Comparison of ENCODE assay signal across 16 cellular contexts in the genomic region with DNA sequence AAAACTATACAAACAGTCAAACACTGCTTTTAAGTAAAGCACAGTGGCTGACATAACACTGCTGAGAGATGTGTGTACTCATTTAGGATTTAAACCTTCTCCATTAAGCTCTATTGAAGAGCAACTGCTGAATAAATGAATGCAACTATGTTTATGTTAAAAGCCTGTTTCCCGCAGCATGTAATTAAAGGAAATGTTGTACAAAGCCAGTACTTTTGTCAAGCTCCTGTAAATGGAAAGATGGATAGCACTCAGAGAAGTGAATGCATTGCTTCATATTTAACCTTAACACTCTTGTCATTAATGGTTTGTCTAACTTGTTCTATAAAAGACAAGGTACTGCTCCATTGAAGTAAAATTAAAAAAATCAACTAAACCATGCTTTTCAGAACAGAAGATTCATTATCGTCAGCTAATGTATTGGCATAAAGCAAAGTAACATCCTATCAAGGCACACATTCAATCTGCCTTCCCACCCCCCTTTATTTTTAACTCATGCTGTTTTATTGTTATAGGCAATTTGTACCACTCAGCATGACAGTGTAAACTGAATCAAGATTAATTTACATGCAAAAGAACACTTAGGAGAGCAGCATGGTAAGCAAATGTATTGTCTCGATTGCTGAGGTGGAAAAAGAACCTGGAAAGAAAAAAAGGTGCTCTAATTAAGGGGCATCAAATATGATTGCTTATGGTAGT.
DNase-seq lines count a peak whose midpoint lies in the region; TF ChIP-seq lines count a peak whose summit lies in the region.
"Had no signal": no experiment of that assay in that cellular context is flagged by ENCODE, and none has a peak within 500 bp of the region (broad histone marks: within the 10 kb centered on the region; RNA-seq: fewer than 3 reads in every experiment).

No MANE protein-coding gene starts in this region.

- H3K4me2 ChIP-seq in mesendoderm (ENCODE audit: low read length) (no peak overlapping the region), smooth muscle cell (no peak overlapping the region)

- TF ChIP-seq POLR2A in esophagus squamous epithelium (IDR thresholded peaks at IDR 0.05) (no peak), tibial nerve (IDR thresholded peaks at IDR 0.05) (no peak)

- H3K36me3 ChIP-seq in NT2/D1 (ENCODE audit: insufficient read depth, insufficient read length, low read length) (no peaks in the 10 kb centered on the region), mesendoderm (ENCODE audit: control insufficient read depth, insufficient read depth, low read length) (no peaks in the 10 kb centered on the region), esophagus squamous epithelium (peaks cover 0 to 15% (median 0%) of the 10 kb centered on the region in 3 donors), tibial nerve (peaks cover 0 to 14% (median 0%) of the 10 kb centered on the region in 3 donors), smooth muscle cell (ENCODE audit: low read depth) (no peaks in the 10 kb centered on the region)

- H2AK5ac ChIP-seq in mesendoderm (ENCODE audit: low read length): no peak overlapping the region

- H3K79me1 ChIP-seq in mesendoderm (ENCODE audit: low read length): no peaks in the 10 kb centered on the region

- no peak overlapping the region for H3K9ac ChIP-seq in NT2/D1 (ENCODE audit: insufficient read length, low read depth)
- no peak overlapping the region for H3K9ac ChIP-seq in mesendoderm (ENCODE audit: low read length)
- no peak overlapping the region for H3K9ac ChIP-seq in smooth muscle cell (ENCODE audit: low read depth)

- H3K79me2 ChIP-seq in mesendoderm (ENCODE audit: control insufficient read depth, insufficient read depth, low read length) (no peaks in the 10 kb centered on the region), smooth muscle cell (ENCODE audit: low read depth) (no peaks in the 10 kb centered on the region)

- no CpG with 5 or more reads among the region's 3 CpGs for WGBS in mesendoderm (ENCODE audit: extremely low coverage, insufficient coverage, low lambda C conversion rate)
- 76 to 92% methylated on average over 3 of the region's 3 CpGs for WGBS in esophagus squamous epithelium, 2 donors
- 82 to 83% methylated on average over 3 of the region's 3 CpGs for WGBS in tibial nerve, 2 donors
- WGBS in smooth muscle cell (ENCODE audit: low lambda C conversion rate): 56% methylated on average over 3 of the region's 3 CpGs

- POLR2A ChIA-PET in HEK293T (lab: Yijun Ruan, JAX): interaction anchor here (0.8 kb wide), 1 partner anchor 386 kb away, joined by 6 read pairs; no protein-coding TSS in a partner anchor

- H4K20me1 ChIP-seq in smooth muscle cell (ENCODE audit: low read depth): no peaks in the 10 kb centered on the region

- CTCF ChIA-PET in HEK293T (lab: Yijun Ruan, JAX): no interaction called here

- no peaks in the 10 kb centered on the region for H3F3A ChIP-seq in smooth muscle cell (ENCODE audit: low read depth)

- H3K4ac ChIP-seq in mesendoderm (ENCODE audit: low read depth, low read length): no peak overlapping the region

- no peak overlapping the region for H4K5ac ChIP-seq in mesendoderm (ENCODE audit: low read length)

- H3K23ac ChIP-seq in mesendoderm (ENCODE audit: low read length): no peak overlapping the region

- DNase-seq in HEK293T (ENCODE audit: extremely low spot score): no peak
- DNase-seq in NCI-H187 treated with DMSO at 0.1 percent for 48 hours (lab: John Stamatoyannopoulos, UW): peak; percentile 97
- DNase-seq in NT2/D1 (ENCODE audit: low read depth, low spot score): peak; percentile 63
- peak; percentile 69 for DNase-seq in mesendoderm
- DNase-seq in esophagus squamous epithelium (lab: John Stamatoyannopoulos, UW): no peak
- DNase-seq in tibial nerve (ENCODE audit: low spot score in 2 of 2): no peak
- DNase-seq in smooth muscle cell (lab: John Stamatoyannopoulos, UW; ENCODE audit: unreplicated experiment): no peak
- DNase-seq: activated CD4-positive, alpha-beta memory T cell treated with anti-CD3 and anti-CD28 coated beads for 36 hours; activated naive CD4-positive, alpha-beta T cell treated with anti-CD3 and anti-CD28 coated beads, Interleukin-2, amount 10 ng/mL, durations not matched to agents 7 days and 5 days; Calu3; heart left ventricle; nephron progenitor cell; psoas muscle; Right ventricle myocardium superior; stimulated activated CD4-positive, alpha-beta T cell treated with anti-CD3 and anti-CD28 coated beads, Interleukin-12 subunit alpha, Interleukin-12 subunit beta, amount 100 ng/mL, for 4 hours; T-cell had no signal

- H3K9me3 ChIP-seq in NT2/D1 (ENCODE audit: insufficient read depth, low read length) (no peaks in the 10 kb centered on the region), esophagus squamous epithelium (no peaks in the 10 kb centered on the region), tibial nerve (no peaks in the 10 kb centered on the region), smooth muscle cell (replicated peaks; ENCODE audit: low read depth) (no peaks in the 10 kb centered on the region)
- H3K9me3 ChIP-seq: heart left ventricle, psoas muscle had no signal

- no peak overlapping the region for H2AFZ ChIP-seq in smooth muscle cell (ENCODE audit: low read depth)

- no peak overlapping the region for H4K8ac ChIP-seq in mesendoderm (ENCODE audit: low read depth, low read length)

- intact Hi-C loops in esophagus squamous epithelium (cut with DNase I): no loop called here

- H3K4me1 ChIP-seq in NT2/D1 (ENCODE audit: insufficient read depth, insufficient read length) (no peaks in the 10 kb centered on the region), mesendoderm (ENCODE audit: control insufficient read depth, low read depth, low read length) (no peaks in the 10 kb centered on the region), esophagus squamous epithelium (no peaks in the 10 kb centered on the region), tibial nerve (no peaks in the 10 kb centered on the region), smooth muscle cell (ENCODE audit: low read depth) (peaks cover 35% of the 10 kb centered on the region)
- H3K4me1 ChIP-seq: heart left ventricle, psoas muscle had no signal

- H3K27me3 ChIP-seq in NT2/D1 (ENCODE audit: insufficient read depth, insufficient read length) (peaks cover 98% of the 10 kb centered on the region), mesendoderm (ENCODE audit: insufficient read depth, low read length, poor library complexity) (no peaks in the 10 kb centered on the region), esophagus squamous epithelium (no peaks in the 10 kb centered on the region), tibial nerve (no peaks in the 10 kb centered on the region), smooth muscle cell (ENCODE audit: low read depth) (no peaks in the 10 kb centered on the region)
- H3K27me3 ChIP-seq: heart left ventricle had no signal

- H3K4me3 ChIP-seq in NT2/D1 (ENCODE audit: insufficient read length, low read depth) (no peak overlapping the region), mesendoderm (ENCODE audit: low read length) (no peak overlapping the region), esophagus squamous epithelium (no peak overlapping the region), tibial nerve (no peak overlapping the region), smooth muscle cell (no peak overlapping the region)
- H3K4me3 ChIP-seq: heart left ventricle, psoas muscle had no signal

- no peak overlapping the region for H2BK15ac ChIP-seq in mesendoderm (replicated peaks; ENCODE audit: low read depth)

- H3K18ac ChIP-seq in mesendoderm (ENCODE audit: low read length): no peak overlapping the region

- no peak overlapping the region for H2BK5ac ChIP-seq in mesendoderm (ENCODE audit: low read length)

- H2BK120ac ChIP-seq in mesendoderm (ENCODE audit: low read depth, low read length): no peak overlapping the region

- no peak overlapping the region for H3K56ac ChIP-seq in mesendoderm (ENCODE audit: low read length)

- H3K27ac ChIP-seq in mesendoderm (ENCODE audit: low read depth, low read length) (no peak overlapping the region), esophagus squamous epithelium (no peak overlapping the region), tibial nerve (no peak overlapping the region), smooth muscle cell (ENCODE audit: low read depth) (no peak overlapping the region)
- H3K27ac ChIP-seq: heart left ventricle, psoas muscle had no signal

- TF ChIP-seq CTCF in esophagus squamous epithelium (IDR thresholded peaks at IDR 0.05) (no peak), tibial nerve (IDR thresholded peaks at IDR 0.05) (no peak), smooth muscle cell (IDR thresholded peaks at IDR 0.05; ENCODE audit: borderline replicate concordance, insufficient read depth, poor library complexity, severe bottlenecking) (no peak)

- TF ChIP-seq EP300 in tibial nerve (IDR thresholded peaks at IDR 0.05): no peak

TF ChIP-seq in HEK293T, 16 proteins besides CTCF, POLR2A, EP300 and RAD21:
- peak; percentile 46; the same call in 1 of the 2 replicates for TF ChIP-seq FOXK2 (IDR thresholded peaks at IDR 0.05)
- TF ChIP-seq ZNF384 (IDR thresholded peaks at IDR 0.05): peak; percentile 35; the same call in 1 of the 2 replicates
- no peak for TF ChIP-seq NFRKB (IDR thresholded peaks at IDR 0.05)
- no peak for TF ChIP-seq LEF1 (IDR thresholded peaks at IDR 0.05; ENCODE audit: borderline replicate concordance)
- TF ChIP-seq BHLHE40 (IDR thresholded peaks at IDR 0.05; ENCODE audit: borderline replicate concordance): no peak
- TF ChIP-seq, protein P1, sequence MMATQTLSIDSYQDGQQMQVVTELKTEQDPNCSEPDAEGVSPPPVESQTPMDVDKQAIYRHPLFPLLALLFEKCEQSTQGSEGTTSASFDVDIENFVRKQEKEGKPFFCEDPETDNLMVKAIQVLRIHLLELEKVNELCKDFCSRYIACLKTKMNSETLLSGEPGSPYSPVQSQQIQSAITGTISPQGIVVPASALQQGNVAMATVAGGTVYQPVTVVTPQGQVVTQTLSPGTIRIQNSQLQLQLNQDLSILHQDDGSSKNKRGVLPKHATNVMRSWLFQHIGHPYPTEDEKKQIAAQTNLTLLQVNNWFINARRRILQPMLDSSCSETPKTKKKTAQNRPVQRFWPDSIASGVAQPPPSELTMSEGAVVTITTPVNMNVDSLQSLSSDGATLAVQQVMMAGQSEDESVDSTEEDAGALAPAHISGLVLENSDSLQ (IDR thresholded peaks at IDR 0.05): peak; percentile 92
- TF ChIP-seq ARNT (IDR thresholded peaks at IDR 0.05): peak; percentile 76
- TF ChIP-seq CTBP1 (IDR thresholded peaks at IDR 0.05; ENCODE audit: borderline replicate concordance): peak; percentile 96
- peak; percentile 65 for TF ChIP-seq FOXM1 (IDR thresholded peaks at IDR 0.05; ENCODE audit: borderline replicate concordance)
- TF ChIP-seq SUZ12 (IDR thresholded peaks at IDR 0.05): no peak
TF ChIP-seq in HEK293T: peak in this region for 6.

Comparison
In these comparisons a context has a peak if more than half of its experiments do, and no peak if none do; other contexts are left out.
1. DNase-seq: peak in NCI-H187 treated with DMSO at 0.1 percent for 48 hours (single experiment), NT2/D1 (single experiment) and mesendoderm (single experiment); none in HEK293T (single experiment), esophagus squamous epithelium (single experiment), tibial nerve (0 of 2) and smooth muscle cell (single experiment).